In the genomic region with DNA sequence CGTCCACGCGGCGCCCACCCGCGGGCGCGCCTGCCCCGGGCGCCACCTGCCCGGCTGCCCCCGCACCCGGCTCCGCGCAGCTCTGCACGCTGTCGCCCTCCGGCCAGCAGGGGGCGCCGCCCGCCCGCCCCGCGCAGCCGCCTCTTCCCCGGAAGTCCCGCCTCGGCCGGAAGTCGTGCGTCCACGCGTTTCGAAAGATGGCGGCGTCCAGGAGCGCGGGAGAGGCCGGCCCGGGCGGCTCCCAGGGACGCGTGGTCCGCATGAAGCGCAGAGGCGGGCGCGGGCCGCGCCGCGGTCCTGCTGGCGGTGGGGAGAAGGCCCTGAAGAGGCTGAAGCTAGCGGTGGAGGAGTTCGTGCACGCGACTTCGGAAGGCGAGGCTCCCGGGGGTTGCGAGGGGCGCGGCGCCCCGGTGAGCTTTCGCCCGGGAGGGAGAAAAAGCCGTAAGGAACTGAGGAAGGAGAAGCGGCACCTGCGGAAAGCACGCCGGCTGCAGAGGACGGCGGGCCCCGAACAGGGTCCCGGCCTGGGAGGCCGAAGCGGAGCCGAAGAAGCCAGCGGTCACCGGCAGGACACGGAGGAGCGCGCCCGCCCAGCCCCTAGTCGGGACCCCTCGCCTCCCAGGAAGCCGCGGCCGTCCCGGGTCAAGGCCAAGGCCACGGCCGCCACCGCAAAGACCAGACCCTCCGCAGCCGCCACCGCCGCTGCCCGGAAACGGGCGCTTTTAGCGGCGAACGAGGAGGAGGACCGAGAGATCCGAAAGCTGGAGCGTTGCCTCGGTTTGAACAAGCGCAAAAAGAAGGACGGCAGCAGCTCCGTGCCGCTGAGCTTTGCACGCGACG, we compare ENCODE assay signal across 8 cellular contexts. TPM values are rescaled to one million over a fixed set of nuclear protein-coding genes. Genes with fewer than 3 reads are reported as not detected.
DNase-seq lines count a peak whose midpoint lies in the region; ATAC-seq, FAIRE-seq and TF ChIP-seq lines count a peak whose summit lies in the region.

A gene with protein sequence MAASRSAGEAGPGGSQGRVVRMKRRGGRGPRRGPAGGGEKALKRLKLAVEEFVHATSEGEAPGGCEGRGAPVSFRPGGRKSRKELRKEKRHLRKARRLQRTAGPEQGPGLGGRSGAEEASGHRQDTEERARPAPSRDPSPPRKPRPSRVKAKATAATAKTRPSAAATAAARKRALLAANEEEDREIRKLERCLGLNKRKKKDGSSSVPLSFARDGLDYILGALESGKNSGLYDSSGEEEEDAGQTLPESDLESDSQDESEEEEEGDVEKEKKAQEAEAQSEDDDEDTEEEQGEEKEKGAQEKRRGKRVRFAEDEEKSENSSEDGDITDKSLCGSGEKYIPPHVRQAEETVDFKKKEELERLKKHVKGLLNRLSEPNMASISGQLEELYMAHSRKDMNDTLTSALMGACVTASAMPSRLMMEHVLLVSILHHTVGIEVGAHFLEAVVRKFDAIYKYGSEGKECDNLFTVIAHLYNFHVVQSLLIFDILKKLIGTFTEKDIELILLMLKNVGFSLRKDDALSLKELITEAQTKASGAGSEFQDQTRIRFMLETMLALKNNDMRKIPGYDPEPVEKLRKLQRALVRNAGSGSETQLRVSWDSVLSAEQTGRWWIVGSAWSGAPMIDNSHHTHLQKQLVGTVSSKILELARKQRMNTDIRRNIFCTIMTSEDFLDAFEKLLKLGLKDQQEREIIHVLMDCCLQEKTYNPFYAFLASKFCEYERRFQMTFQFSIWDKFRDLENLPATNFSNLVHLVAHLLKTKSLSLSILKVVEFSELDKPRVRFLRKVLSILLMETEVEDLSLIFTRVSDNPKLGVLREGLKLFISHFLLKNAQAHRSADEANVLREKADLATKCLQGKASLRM (plus strand): TSS at position 172 of the 840 bp plus-strand sequence. CDS start 26 bp downstream, at position 198.

- H3K36me3 ChIP-seq in lower lobe of right lung: peaks cover 31% of the 10 kb centered on the region

- peak within 1 kb of the TSS in 32 of 59 donors; percentile 7 to 78 (median 50) for H3K27ac ChIP-seq in dorsolateral prefrontal cortex
- peak within 1 kb of the TSS; percentile 76 for H3K27ac ChIP-seq in lower lobe of right lung

- peak; percentile 88 for ATAC-seq in HG03439 (IDR thresholded peaks at IDR 0.05; ENCODE audit: unreplicated experiment)
- ATAC-seq in lower lobe of right lung: peak; percentile 98

- no peaks in the 10 kb centered on the region for H3K9me3 ChIP-seq in lower lobe of right lung

- FAIRE-seq in GM19239 (lab: Jason Lieb, UNC): no peak

- DNase-seq in CD1c-positive myeloid dendritic cell (ENCODE audit: extremely low spot score) (peak; percentile 96), GM19239 (ENCODE audit: insufficient read length, low spot score) (peak; percentile 98), NCI-H526 treated with DMSO at 0.1 percent for 48 hours (lab: John Stamatoyannopoulos, UW) (peak; percentile 74), dorsolateral prefrontal cortex (peak; percentile 67 to 91 (median 82)), lower lobe of right lung (peak; percentile 93)
- DNase-seq in activated CD4-positive, alpha-beta T cell treated with anti-CD3 and anti-CD28 coated beads, Interleukin-2, amount 50 U/mL, for 24 hours (ENCODE audit: low read depth in 1 of 2, low spot score in 1 of 2): peak; percentile 86 to 90
- peak; percentile 73 to 93 (median 83) for DNase-seq in stimulated activated CD4-positive, alpha-beta T cell treated with anti-CD3 and anti-CD28 coated beads, TNF-alpha, amount 100 ng/mL, for 1 hour (ENCODE audit: low read depth in 3 of 3, low spot score in 1 of 3)

- H3K27me3 ChIP-seq in dorsolateral prefrontal cortex (peaks cover 0 to 2% (median 0%) of the 10 kb centered on the region in 45 donors), lower lobe of right lung (ENCODE audit: low read depth) (peaks cover 3% of the 10 kb centered on the region)

- peak within 1 kb of the TSS; percentile 64 to 100 (median 96) for H3K4me3 ChIP-seq in dorsolateral prefrontal cortex
- H3K4me3 ChIP-seq in lower lobe of right lung: peak within 1 kb of the TSS; percentile 100

- intact Hi-C loops in dorsolateral prefrontal cortex (cut with DNase I) (loop anchor here (2.0 to 5.0 kb wide), 3 partner anchors 53 to 188 kb away; a partner anchor contains a TSS), lower lobe of right lung (cut with DNase I) (no loop called here)

- TF ChIP-seq CTCF in dorsolateral prefrontal cortex (IDR thresholded peaks at IDR 0.05 in 54 of 56, conservative IDR thresholded peaks at IDR 0.05 in 2 of 56; ENCODE audit: low read depth in 1 of 56, partially characterized antibody in 56 of 56) (peak; percentile 24 to 98 (median 74)), lower lobe of right lung (IDR thresholded peaks at IDR 0.05) (peak; percentile 75)

- H3K4me1 ChIP-seq in lower lobe of right lung: peaks cover 24% of the 10 kb centered on the region

RNA-seq across cellular contexts. Expression of the gene that starts here (rescaled TPM):
- total RNA-seq in dorsolateral prefrontal cortex: 10 to 100 TPM; 14.2 to 36.0 (median 24.9) TPM
- 16.9 TPM for total RNA-seq in lower lobe of right lung

Comparison
In these comparisons a context has a peak if more than half of its experiments do, and no peak if none do; other contexts are left out.
1. Peak in every context shown above with its lines: DNase-seq, ATAC-seq, H3K4me3 ChIP-seq and H3K27ac ChIP-seq.